9 cellular contexts compared by ENCODE assay signal in the genomic region with DNA sequence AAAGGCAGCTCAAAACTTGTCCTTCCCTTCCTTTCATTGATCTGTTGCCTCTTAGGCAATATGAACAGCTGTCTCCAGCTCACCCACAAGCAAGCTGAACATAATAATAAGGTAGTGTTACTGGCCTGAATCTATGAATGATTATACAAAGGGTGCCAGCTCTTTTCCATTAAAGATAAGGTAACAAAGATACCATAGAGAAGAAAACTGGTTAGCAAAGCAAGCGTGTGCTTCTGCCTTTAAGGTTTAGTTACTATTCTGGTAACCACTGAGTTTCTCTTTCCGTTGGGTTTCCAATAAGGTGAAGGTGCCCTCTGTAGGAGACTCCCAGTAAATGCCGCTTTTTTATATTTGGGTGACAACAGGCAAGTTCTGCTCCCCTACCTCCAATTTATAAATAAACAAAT. TPM values are rescaled to one million over a fixed set of nuclear protein-coding genes. Genes with fewer than 3 reads are reported as not detected.
DNase-seq lines count a peak whose midpoint lies in the region; ATAC-seq lines count a peak whose summit lies in the region.
"Had no signal": no experiment of that assay in that cellular context is flagged by ENCODE, and none has a peak within 500 bp of the region (broad histone marks: within the 10 kb centered on the region; RNA-seq: fewer than 3 reads in every experiment).

No MANE protein-coding gene starts in this region.

- CTCF ChIA-PET in activated CD4-positive, alpha-beta memory T cell treated with anti-CD3 and anti-CD28 coated beads for 36 hours (lab: Charles Lee) = interaction anchor here (0.6 to 0.9 kb wide), 2 partner anchors 10 to 558 kb away, joined by 3 to 5 read pairs; no protein-coding TSS in a partner anchor

- no peak overlapping the region for H3K27ac Mint-ChIP-seq in activated naive CD8-positive, alpha-beta T cell treated with anti-CD3 and anti-CD28 coated beads, Interleukin-2, amount 50 U/mL, for 24 hours
- no peak overlapping the region for H3K27ac Mint-ChIP-seq in activated CD4-positive, alpha-beta memory T cell treated with anti-CD3 and anti-CD28 coated beads for 36 hours
- H3K27ac Mint-ChIP-seq: activated B cell treated with CpG ODN at 0.5 μM for 24 hours had no signal

- H3K27me3 Mint-ChIP-seq in activated naive CD8-positive, alpha-beta T cell treated with anti-CD3 and anti-CD28 coated beads, Interleukin-2, amount 50 U/mL, for 24 hours = peaks cover 4% of the 10 kb centered on the region
- peaks cover 5% of the 10 kb centered on the region for H3K27me3 Mint-ChIP-seq in activated CD4-positive, alpha-beta memory T cell treated with anti-CD3 and anti-CD28 coated beads for 36 hours
- H3K27me3 Mint-ChIP-seq: activated B cell treated with CpG ODN at 0.5 μM for 24 hours had no signal

- POLR2A ChIA-PET in activated CD4-positive, alpha-beta memory T cell treated with anti-CD3 and anti-CD28 coated beads for 36 hours (lab: Charles Lee) = no interaction called here

- ATAC-seq in GM19455 (IDR thresholded peaks at IDR 0.05; ENCODE audit: unreplicated experiment) (peak; percentile 82), HG03354 (IDR thresholded peaks at IDR 0.05; ENCODE audit: poor library complexity, severe bottlenecking, unreplicated experiment) (peak; percentile 99)
- ATAC-seq in activated naive CD8-positive, alpha-beta T cell treated with anti-CD3 and anti-CD28 coated beads, Interleukin-2, amount 50 U/mL, for 24 hours = no peak

- no peaks in the 10 kb centered on the region for H3K36me3 Mint-ChIP-seq in activated naive CD8-positive, alpha-beta T cell treated with anti-CD3 and anti-CD28 coated beads, Interleukin-2, amount 50 U/mL, for 24 hours (ENCODE audit: low read depth)
- H3K36me3 Mint-ChIP-seq in activated CD4-positive, alpha-beta memory T cell treated with anti-CD3 and anti-CD28 coated beads for 36 hours = no peaks in the 10 kb centered on the region

- H3K9me3 Mint-ChIP-seq in activated naive CD8-positive, alpha-beta T cell treated with anti-CD3 and anti-CD28 coated beads, Interleukin-2, amount 50 U/mL, for 24 hours = peaks cover 4% of the 10 kb centered on the region
- H3K9me3 Mint-ChIP-seq in activated CD4-positive, alpha-beta memory T cell treated with anti-CD3 and anti-CD28 coated beads for 36 hours = peaks cover 9% of the 10 kb centered on the region

- H3K4me1 Mint-ChIP-seq in activated naive CD8-positive, alpha-beta T cell treated with anti-CD3 and anti-CD28 coated beads, Interleukin-2, amount 50 U/mL, for 24 hours = peaks cover 2% of the 10 kb centered on the region
- peaks cover 2% of the 10 kb centered on the region for H3K4me1 Mint-ChIP-seq in activated CD4-positive, alpha-beta memory T cell treated with anti-CD3 and anti-CD28 coated beads for 36 hours (ENCODE audit: low read depth)
- H3K4me1 Mint-ChIP-seq: activated B cell treated with CpG ODN at 0.5 μM for 24 hours had no signal

- H3K4me3 Mint-ChIP-seq in activated naive CD8-positive, alpha-beta T cell treated with anti-CD3 and anti-CD28 coated beads, Interleukin-2, amount 50 U/mL, for 24 hours = no peak overlapping the region
- no peak overlapping the region for H3K4me3 Mint-ChIP-seq in activated CD4-positive, alpha-beta memory T cell treated with anti-CD3 and anti-CD28 coated beads for 36 hours
- H3K4me3 Mint-ChIP-seq: activated B cell treated with CpG ODN at 0.5 μM for 24 hours had no signal

- DNase-seq in DMS53 treated with DMSO at 0.1 percent for 48 hours (lab: John Stamatoyannopoulos, UW; ENCODE audit: unreplicated experiment) (peak; percentile 16), NCI-H526 treated with DMSO at 0.1 percent for 48 hours (lab: John Stamatoyannopoulos, UW) (peak; percentile 73), cerebellar cortex (ENCODE audit: low spot score) (peak; percentile 28), midbrain (lab: John Stamatoyannopoulos, UW) (peak; percentile 12)
- no peak for DNase-seq in activated naive CD8-positive, alpha-beta T cell treated with anti-CD3 and anti-CD28 coated beads, Interleukin-2, amount 50 U/mL, for 24 hours
- DNase-seq in activated CD4-positive, alpha-beta memory T cell treated with anti-CD3 and anti-CD28 coated beads for 36 hours = no peak
- DNase-seq: activated B cell treated with CpG ODN at 0.5 μM for 24 hours had no signal

- intact Hi-C loops in activated CD4-positive, alpha-beta memory T cell treated with anti-CD3 and anti-CD28 coated beads for 36 hours (cut with micrococcal nuclease) = loop anchor here (1.0 kb wide), 1 partner anchor 559 kb away; no protein-coding TSS in a partner anchor

RNA-seq across cellular contexts. Expression of gene DACH1, which starts 12.1 kb away (rescaled TPM):
- not detected for total RNA-seq in activated CD4-positive, alpha-beta memory T cell treated with anti-CD3 and anti-CD28 coated beads for 36 hours
- total RNA-seq: activated B cell treated with CpG ODN at 0.5 μM for 24 hours had no signal

Comparison
In these comparisons a context has a peak if more than half of its experiments do, and no peak if none do; other contexts are left out.
1. DNase-seq: peak in DMS53 treated with DMSO at 0.1 percent for 48 hours (single experiment), NCI-H526 treated with DMSO at 0.1 percent for 48 hours (single experiment), cerebellar cortex (single experiment) and midbrain (single experiment); none in activated naive CD8-positive, alpha-beta T cell treated with anti-CD3 and anti-CD28 coated beads, Interleukin-2, amount 50 U/mL, for 24 hours (single experiment) and activated CD4-positive, alpha-beta memory T cell treated with anti-CD3 and anti-CD28 coated beads for 36 hours (single experiment).